24 cellular contexts compared by ENCODE assay signal in the genomic region with DNA sequence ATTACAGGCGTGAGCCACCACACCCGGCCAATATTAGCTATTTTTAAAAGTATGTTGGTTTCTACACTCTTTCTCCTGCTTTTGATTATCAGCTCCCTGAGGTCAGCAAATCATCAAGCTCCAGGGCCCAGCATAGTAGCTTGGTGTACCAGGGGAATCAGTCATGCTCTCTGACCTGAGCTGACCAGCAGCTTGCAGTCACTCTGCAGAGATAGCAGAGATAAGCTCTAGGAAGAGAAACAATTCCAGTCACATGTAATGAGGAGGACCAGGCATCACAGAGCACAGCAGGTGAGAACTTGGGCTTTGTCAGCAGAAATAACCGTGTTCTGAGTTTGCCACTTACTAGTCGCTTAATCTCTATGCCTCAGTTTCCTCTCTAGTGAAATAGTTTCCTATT. TPM values are rescaled to one million over a fixed set of nuclear protein-coding genes. Genes with fewer than 3 reads are reported as not detected.
"Had no signal": no experiment of that assay in that cellular context is flagged by ENCODE, and none has a peak within 500 bp of the region (broad histone marks: within the 10 kb centered on the region; RNA-seq: fewer than 3 reads in every experiment).

No MANE protein-coding gene starts in this region.

- H3K4me2 ChIP-seq: hepatocyte, smooth muscle cell had no signal

- H3K27ac ChIP-seq: heart right ventricle, hepatocyte, left lung, right atrium auricular region, right lobe of liver, tibial nerve, upper lobe of left lung had no signal

- H3K9me3 Mint-ChIP-seq: natural killer cell treated with Interleukin-12 subunit alpha and Interleukin-12 subunit beta and Interleukin-15 and Interleukin-18, amount 100 ng/mL, for 72 hours; stimulated activated memory B cell treated with anti-CD40 and anti-IgM and Interleukin-4, amounts not matched to agents 10 μg/mL and 1 μg/mL and 100 μg/mL, for 72 hours; stimulated activated naive CD8-positive, alpha-beta T cell treated with anti-CD3 and anti-CD28 coated beads, Interleukin-15, amount 100 ng/mL, for 72 hours had no signal

- FAIRE-seq: keratinocyte had no signal

- H3K27me3 ChIP-seq: right atrium auricular region, right lobe of liver, upper lobe of left lung had no signal

- H3K36me3 Mint-ChIP-seq: naive thymus-derived CD4-positive, alpha-beta T cell; natural killer cell treated with Interleukin-12 subunit alpha and Interleukin-12 subunit beta and Interleukin-15 and Interleukin-18, amount 100 ng/mL, for 72 hours; stimulated activated memory B cell treated with anti-CD40 and anti-IgM and Interleukin-4, amounts not matched to agents 10 μg/mL and 1 μg/mL and 100 μg/mL, for 72 hours had no signal

- ATAC-seq: heart right ventricle; left colon; left lung; mucosa of descending colon; naive thymus-derived CD4-positive, alpha-beta T cell; natural killer cell treated with Interleukin-12 subunit alpha and Interleukin-12 subunit beta and Interleukin-15 and Interleukin-18, amount 100 ng/mL, for 72 hours; right lobe of liver; stimulated activated memory B cell treated with anti-CD40 and anti-IgM and Interleukin-4, amounts not matched to agents 10 μg/mL and 1 μg/mL and 100 μg/mL, for 72 hours; stimulated activated naive CD8-positive, alpha-beta T cell treated with anti-CD3 and anti-CD28 coated beads, Interleukin-15, amount 100 ng/mL, for 72 hours had no signal

- H3K36me3 ChIP-seq: heart right ventricle, left lung, right atrium auricular region, right lobe of liver, tibial nerve, upper lobe of left lung had no signal

- H3K4me3 Mint-ChIP-seq: naive thymus-derived CD4-positive, alpha-beta T cell; natural killer cell treated with Interleukin-12 subunit alpha and Interleukin-12 subunit beta and Interleukin-15 and Interleukin-18, amount 100 ng/mL, for 72 hours; stimulated activated memory B cell treated with anti-CD40 and anti-IgM and Interleukin-4, amounts not matched to agents 10 μg/mL and 1 μg/mL and 100 μg/mL, for 72 hours; stimulated activated naive CD8-positive, alpha-beta T cell treated with anti-CD3 and anti-CD28 coated beads, Interleukin-15, amount 100 ng/mL, for 72 hours had no signal

- H3K27ac Mint-ChIP-seq: naive thymus-derived CD4-positive, alpha-beta T cell; natural killer cell treated with Interleukin-12 subunit alpha and Interleukin-12 subunit beta and Interleukin-15 and Interleukin-18, amount 100 ng/mL, for 72 hours; progenitor cell of endocrine pancreas; stimulated activated memory B cell treated with anti-CD40 and anti-IgM and Interleukin-4, amounts not matched to agents 10 μg/mL and 1 μg/mL and 100 μg/mL, for 72 hours had no signal

- H3K4me1 Mint-ChIP-seq: naive thymus-derived CD4-positive, alpha-beta T cell; stimulated activated memory B cell treated with anti-CD40 and anti-IgM and Interleukin-4, amounts not matched to agents 10 μg/mL and 1 μg/mL and 100 μg/mL, for 72 hours; stimulated activated naive CD8-positive, alpha-beta T cell treated with anti-CD3 and anti-CD28 coated beads, Interleukin-15, amount 100 ng/mL, for 72 hours had no signal

- H3K4me1 ChIP-seq: heart right ventricle, left lung, right atrium auricular region, right lobe of liver, tibial nerve, upper lobe of left lung had no signal

- H3K4me3 ChIP-seq: heart right ventricle, hepatocyte, left lung, lung, mucosa of descending colon, right atrium auricular region, right lobe of liver, smooth muscle cell, tibial nerve, upper lobe of left lung had no signal

- DNase-seq: heart right ventricle; left colon; left lung; midbrain; mucosa of descending colon; naive thymus-derived CD4-positive, alpha-beta T cell; nucleus accumbens; stimulated activated CD4-positive, alpha-beta T cell treated with anti-CD3 and anti-CD28 coated beads, Interleukin-1b, Interleukin-23, amount 100 ng/mL, for 48 hours; stimulated activated CD4-positive, alpha-beta T cell treated with anti-CD3 and anti-CD28 coated beads, Interleukin-2, amount 100 ng/mL, for 48 hours; stimulated activated CD4-positive, alpha-beta T cell treated with anti-CD3 and anti-CD28 coated beads, Interleukin-4, amount 100 ng/mL, for 4 hours; stimulated activated CD8-positive, alpha-beta memory T cell treated with anti-CD3 and anti-CD28 coated beads, Interleukin-4, amount 100 ng/mL, for 48 hours; stimulated activated naive CD4-positive, alpha-beta T cell treated with Interleukin-2 at 50 U/mL for 16 hours; stimulated activated naive CD8-positive, alpha-beta T cell treated with anti-CD3 and anti-CD28 coated beads, Interleukin-15, amount 100 ng/mL, for 72 hours; upper lobe of left lung had no signal

- H3K9me3 ChIP-seq: heart right ventricle, left lung, mucosa of descending colon, right atrium auricular region, right lobe of liver, tibial nerve, upper lobe of left lung had no signal

- H3K79me2 ChIP-seq: hepatocyte had no signal

- H2AFZ ChIP-seq: hepatocyte had no signal

RNA-seq across cellular contexts. Expression of gene PLEKHD1, which starts 8.5 kb away (rescaled TPM):
- total RNA-seq: hepatocyte, right atrium auricular region, smooth muscle cell, tibial nerve had no signal
- polyA plus RNA-seq: hepatocyte had no signal
